ENCODE assay signal across 10 cellular contexts in the genomic region with DNA sequence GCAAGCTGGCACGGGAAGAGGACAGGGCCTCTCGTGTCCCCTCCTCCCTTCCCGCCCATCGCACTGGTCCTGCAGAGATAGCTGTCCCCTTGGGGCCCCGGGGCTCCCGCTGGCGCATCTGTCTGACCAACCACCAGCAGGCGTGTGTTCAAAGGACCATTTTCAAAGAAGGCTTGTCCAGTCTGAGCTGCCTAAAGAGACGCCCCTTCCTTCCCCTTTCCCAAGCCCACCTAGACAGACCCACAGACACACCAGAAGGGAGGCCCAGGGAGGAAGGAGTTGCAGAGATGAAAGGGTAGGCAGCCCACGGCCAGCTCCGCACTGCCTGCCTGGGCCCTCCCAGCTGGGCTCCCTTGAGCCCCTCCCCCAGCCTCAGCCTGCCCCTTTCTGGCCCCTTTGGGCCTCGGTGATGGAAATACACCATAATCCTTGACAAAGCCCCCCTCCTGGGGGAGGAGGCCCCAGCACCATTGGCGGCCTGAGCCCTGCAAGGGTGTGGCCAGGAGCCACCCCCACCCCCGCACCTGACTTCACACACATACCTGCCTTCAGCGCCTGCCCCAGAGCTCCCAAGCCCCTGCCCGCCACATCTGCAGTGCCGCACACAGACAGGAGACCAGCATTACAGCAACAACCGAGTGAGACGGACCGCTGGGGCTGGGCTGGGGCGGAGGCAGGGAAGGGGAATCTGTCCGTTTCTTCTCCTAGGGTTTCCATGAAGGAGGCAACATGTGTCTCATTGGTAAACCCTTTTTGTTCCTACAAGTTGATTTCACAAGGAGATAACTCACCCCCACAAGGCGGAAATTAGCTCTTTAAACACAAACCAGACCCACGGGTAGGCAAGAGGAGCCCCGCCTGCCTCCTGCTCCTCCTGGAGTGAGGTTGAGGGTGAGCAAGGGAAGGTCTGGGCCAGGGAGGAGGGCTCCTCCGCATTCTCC. TPM values are rescaled to one million over a fixed set of nuclear protein-coding genes. Genes with fewer than 3 reads are reported as not detected.
DNase-seq lines count a peak whose midpoint lies in the region; ATAC-seq, FAIRE-seq and TF ChIP-seq lines count a peak whose summit lies in the region.
"Had no signal": no experiment of that assay in that cellular context is flagged by ENCODE, and none has a peak within 500 bp of the region (broad histone marks: within the 10 kb centered on the region; RNA-seq: fewer than 3 reads in every experiment).

A gene with protein sequence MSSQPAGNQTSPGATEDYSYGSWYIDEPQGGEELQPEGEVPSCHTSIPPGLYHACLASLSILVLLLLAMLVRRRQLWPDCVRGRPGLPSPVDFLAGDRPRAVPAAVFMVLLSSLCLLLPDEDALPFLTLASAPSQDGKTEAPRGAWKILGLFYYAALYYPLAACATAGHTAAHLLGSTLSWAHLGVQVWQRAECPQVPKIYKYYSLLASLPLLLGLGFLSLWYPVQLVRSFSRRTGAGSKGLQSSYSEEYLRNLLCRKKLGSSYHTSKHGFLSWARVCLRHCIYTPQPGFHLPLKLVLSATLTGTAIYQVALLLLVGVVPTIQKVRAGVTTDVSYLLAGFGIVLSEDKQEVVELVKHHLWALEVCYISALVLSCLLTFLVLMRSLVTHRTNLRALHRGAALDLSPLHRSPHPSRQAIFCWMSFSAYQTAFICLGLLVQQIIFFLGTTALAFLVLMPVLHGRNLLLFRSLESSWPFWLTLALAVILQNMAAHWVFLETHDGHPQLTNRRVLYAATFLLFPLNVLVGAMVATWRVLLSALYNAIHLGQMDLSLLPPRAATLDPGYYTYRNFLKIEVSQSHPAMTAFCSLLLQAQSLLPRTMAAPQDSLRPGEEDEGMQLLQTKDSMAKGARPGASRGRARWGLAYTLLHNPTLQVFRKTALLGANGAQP (minus strand): TSS at position 327 of the 941 bp plus-strand sequence. CDS start 520 bp downstream, outside the sequence.

- ATAC-seq in WTC11, result peak; percentile 91
- ATAC-seq in T-helper 17 cell, result no peak
- ATAC-seq in naive thymus-derived CD4-positive, alpha-beta T cell, result no peak

- no peaks in the 10 kb centered on the region for H3K27me3 ChIP-seq in BJ (ENCODE audit: control insufficient read depth, insufficient read depth, low read length)
- no peaks in the 10 kb centered on the region for H3K27me3 ChIP-seq in HUES64 (ENCODE audit: insufficient read depth, low read length)
- peaks cover 13% of the 10 kb centered on the region for H3K27me3 ChIP-seq in suprapubic skin
- no peaks in the 10 kb centered on the region for H3K27me3 ChIP-seq in naive thymus-derived CD4-positive, alpha-beta T cell (ENCODE audit: control insufficient read depth in 2 of 2, insufficient read depth in 2 of 2, low read length in 2 of 2)

- H3K27ac ChIP-seq in HUES64 (ENCODE audit: low read depth, low read length) (peak within 1 kb of the TSS; percentile 90), suprapubic skin (no peak within 1 kb of the TSS)
- no peak within 1 kb of the TSS for H3K27ac ChIP-seq in naive thymus-derived CD4-positive, alpha-beta T cell (ENCODE audit: low read depth, low read length)

- FAIRE-seq in HTR-8/SVneo (lab: Jason Lieb, UNC), result no peak
- FAIRE-seq: islet of Langerhans had no signal

- WGBS in HUES64, result 1% methylated on average over 21 of the region's 26 CpGs
- 53% methylated on average over 17 of the region's 26 CpGs for WGBS in suprapubic skin

- H3K27me3 Mint-ChIP-seq in WTC11 (ENCODE audit: low read depth) (peaks cover 17% of the 10 kb centered on the region), T-helper 17 cell (peaks cover 80% of the 10 kb centered on the region)
- peaks cover 4 to 22% (median 6%) of the 10 kb centered on the region in 5 donors for H3K27me3 Mint-ChIP-seq in naive thymus-derived CD4-positive, alpha-beta T cell

- no peaks in the 10 kb centered on the region; the same call in 1 of the 2 replicates for H3K36me3 ChIP-seq in BJ (ENCODE audit: control insufficient read depth, insufficient read depth, low read length)
- no peaks in the 10 kb centered on the region for H3K36me3 ChIP-seq in HUES64 (ENCODE audit: insufficient read depth, low read length)
- no peaks in the 10 kb centered on the region for H3K36me3 ChIP-seq in suprapubic skin
- no peaks in the 10 kb centered on the region for H3K36me3 ChIP-seq in naive thymus-derived CD4-positive, alpha-beta T cell (ENCODE audit: control insufficient read depth in 2 of 3, insufficient read depth in 3 of 3, low read length in 3 of 3)

- H3K9me3 Mint-ChIP-seq in WTC11, result no peaks in the 10 kb centered on the region
- H3K9me3 Mint-ChIP-seq in naive thymus-derived CD4-positive, alpha-beta T cell, result peaks cover 0 to 2% (median 0%) of the 10 kb centered on the region in 11 donors
- H3K9me3 Mint-ChIP-seq: activated T-helper 2 cell treated with anti-CD3 and anti-CD28 coated beads, Interferon-gamma antibody, Interleukin-2, Interleukin-4, amounts not matched to agents 10 μg/mL and 5 μg/mL and 100 μg/mL, durations not matched to agents 14 hours and 24 hours and 36 hours had no signal

- H3K4me1 ChIP-seq in HUES64 (ENCODE audit: insufficient read depth, low read length) (peaks cover 46% of the 10 kb centered on the region), suprapubic skin (peaks cover 29% of the 10 kb centered on the region)
- no peaks in the 10 kb centered on the region for H3K4me1 ChIP-seq in naive thymus-derived CD4-positive, alpha-beta T cell (ENCODE audit: control insufficient read depth in 2 of 2, insufficient read depth in 2 of 2, low read length in 2 of 2)

- peak within 1 kb of the TSS; percentile 71 for H3K9ac ChIP-seq in HUES64 (ENCODE audit: low read depth, low read length)

- H3K4me1 Mint-ChIP-seq in WTC11 (peaks cover 67% of the 10 kb centered on the region), T-helper 17 cell (peaks cover 4% of the 10 kb centered on the region)
- peaks cover 0 to 4% (median 0%) of the 10 kb centered on the region in 7 donors for H3K4me1 Mint-ChIP-seq in naive thymus-derived CD4-positive, alpha-beta T cell

- intact Hi-C loops in naive thymus-derived CD4-positive, alpha-beta T cell (cut with micrococcal nuclease), result no loop called here

- no peak for TF ChIP-seq POLR2A in suprapubic skin (IDR thresholded peaks at IDR 0.05)

- DNase-seq in BJ (ENCODE audit: low read depth) (no peak), WTC11 (ENCODE audit: low spot score) (peak; percentile 93), iPS-NIHi7 (ENCODE audit: extremely low spot score) (peak; percentile 94), T-helper 17 cell (no peak), suprapubic skin (ENCODE audit: low spot score in 2 of 2) (no peak), HTR-8/SVneo (ENCODE audit: insufficient read length, low spot score) (no peak)
- no peak for DNase-seq in naive thymus-derived CD4-positive, alpha-beta T cell

- peak within 1 kb of the TSS; percentile 97 for H3K27ac Mint-ChIP-seq in WTC11
- H3K27ac Mint-ChIP-seq in T-helper 17 cell, result no peak within 1 kb of the TSS
- no peak within 1 kb of the TSS for H3K27ac Mint-ChIP-seq in naive thymus-derived CD4-positive, alpha-beta T cell
- H3K27ac Mint-ChIP-seq: activated T-helper 2 cell treated with anti-CD3 and anti-CD28 coated beads, Interferon-gamma antibody, Interleukin-2, Interleukin-4, amounts not matched to agents 10 μg/mL and 5 μg/mL and 100 μg/mL, durations not matched to agents 14 hours and 24 hours and 36 hours had no signal

- TF ChIP-seq CTCF in BJ (IDR thresholded peaks at IDR 0.05; ENCODE audit: insufficient read depth, low read depth, low read length) (peak; percentile 30), WTC11 (IDR thresholded peaks at IDR 0.05) (no peak), suprapubic skin (IDR thresholded peaks at IDR 0.05) (no peak)

- H3K9me3 ChIP-seq in HUES64 (ENCODE audit: insufficient read depth, low read depth, low read length), result no peaks in the 10 kb centered on the region
- no peaks in the 10 kb centered on the region for H3K9me3 ChIP-seq in T-helper 17 cell (ENCODE audit: control insufficient read depth, low read length, poor library complexity, severe bottlenecking)
- no peaks in the 10 kb centered on the region for H3K9me3 ChIP-seq in suprapubic skin
- H3K9me3 ChIP-seq in naive thymus-derived CD4-positive, alpha-beta T cell (ENCODE audit: control insufficient read depth in 2 of 3, low read length in 3 of 3), result no peaks in the 10 kb centered on the region

- 0 out of 2 replicates have a peak, but pooled peaks cover 3% of the 10 kb centered on the region for H3K36me3 Mint-ChIP-seq in WTC11
- H3K36me3 Mint-ChIP-seq in T-helper 17 cell (ENCODE audit: low read depth), result peaks cover 10% of the 10 kb centered on the region
- H3K36me3 Mint-ChIP-seq in naive thymus-derived CD4-positive, alpha-beta T cell, result no peaks in the 10 kb centered on the region

- peak within 1 kb of the TSS; percentile 22 for H3K4me3 ChIP-seq in BJ (ENCODE audit: low read depth, low read length)
- peak within 1 kb of the TSS; percentile 62 for H3K4me3 ChIP-seq in HUES64 (ENCODE audit: low read length)
- no peak within 1 kb of the TSS for H3K4me3 ChIP-seq in suprapubic skin
- no peak within 1 kb of the TSS for H3K4me3 ChIP-seq in naive thymus-derived CD4-positive, alpha-beta T cell (ENCODE audit: low read length)

- H3K4me3 Mint-ChIP-seq in WTC11, result peak within 1 kb of the TSS; percentile 80
- no peak within 1 kb of the TSS for H3K4me3 Mint-ChIP-seq in T-helper 17 cell
- H3K4me3 Mint-ChIP-seq in naive thymus-derived CD4-positive, alpha-beta T cell, result no peak within 1 kb of the TSS

- no peak for TF ChIP-seq EP300 in suprapubic skin (IDR thresholded peaks at IDR 0.05)

- POLR2A ChIA-PET in BJ (lab: Charles Lee), result no interaction called here
- POLR2A ChIA-PET in WTC11 (lab: Charles Lee), result interaction anchor here (0.8 to 1.7 kb wide), 12 partner anchors 10 to 89 kb away, joined by 3 to 6 read pairs (median 3); a partner anchor contains a TSS
- POLR2A ChIA-PET in naive thymus-derived CD4-positive, alpha-beta T cell (lab: Charles Lee), result no interaction called here

- CTCF ChIA-PET in BJ (lab: Yijun Ruan, JAX), result interaction anchor here (0.7 to 1.9 kb wide), 11 partner anchors 8 to 120 kb away, joined by 3 to 9 read pairs (median 3); a partner anchor contains a TSS
- CTCF ChIA-PET in WTC11 (lab: Charles Lee), result interaction anchor here (0.5 to 5.7 kb wide), 35 partner anchors 10 to 208 kb away, joined by 3 to 78 read pairs (median 5); a partner anchor contains a TSS
- CTCF ChIA-PET in naive thymus-derived CD4-positive, alpha-beta T cell (lab: Charles Lee), result no interaction called here

TF ChIP-seq in WTC11, 78 proteins besides CTCF, POLR2A, EP300 and RAD21 (continues in another document):
- TF ChIP-seq ZNF121 (CRISPR knock-in tag; IDR thresholded peaks at IDR 0.05), result no peak

RNA-seq across cellular contexts. Expression of the gene that starts here (rescaled TPM):
- 8.9 and 10.9 TPM in 2 replicates for polyA plus RNA-seq in BJ (2011; rRNA removed)
- polyA minus RNA-seq in BJ (2011; rRNA and poly(A)+ RNA removed), result 7.6 and 10.2 TPM in 2 replicates
- polyA plus RNA-seq in HUES64 (2013, experiment 1 of 2), result 23.9 TPM
- 22.8 TPM for polyA plus RNA-seq in HUES64 (2013, experiment 2 of 2)
- total RNA-seq in WTC11 (2021), result 20.1 to 23.2 TPM (median 21.7 TPM) in 3 replicates
- not detected for total RNA-seq in T-helper 17 cell
- under 1 TPM in 2 of 4 donors, not detected in 2; 0.26 to 0.39 TPM for total RNA-seq in suprapubic skin
- total RNA-seq in naive thymus-derived CD4-positive, alpha-beta T cell, result not detected
- not detected for polyA plus RNA-seq in naive thymus-derived CD4-positive, alpha-beta T cell
- total RNA-seq: activated T-helper 2 cell treated with anti-CD3 and anti-CD28 coated beads, Interferon-gamma antibody, Interleukin-2, Interleukin-4, amounts not matched to agents 10 μg/mL and 5 μg/mL and 100 μg/mL, durations not matched to agents 14 hours and 24 hours and 36 hours had no signal

Comparison
In these comparisons a context has a peak if more than half of its experiments do, and no peak if none do; other contexts are left out.
1. RNA of the gene that starts here (total RNA-seq): 20.1 to 23.2 TPM in WTC11; not detected in T-helper 17 cell, 0.26 to 0.39 TPM in suprapubic skin and not detected in naive thymus-derived CD4-positive, alpha-beta T cell; every median in the first group is over 10 times any median in the second.
2. DNase-seq: peak in WTC11 (single experiment) and iPS-NIHi7 (single experiment); none in BJ (single experiment), T-helper 17 cell (0 of 3), suprapubic skin (0 of 2), naive thymus-derived CD4-positive, alpha-beta T cell (0 of 9) and HTR-8/SVneo (single experiment).
3. H3K4me3 ChIP-seq: peak in BJ (single experiment) and HUES64 (single experiment); none in suprapubic skin (single experiment) and naive thymus-derived CD4-positive, alpha-beta T cell (single experiment).